In genomic region chr4:81369898-81370297, GRCh38 we compare ENCODE assay signal across 16 cellular contexts.
A peak's percentile ranks its signal among the peaks of the same experiment; 100 is the strongest.
DNase-seq lines count a peak whose midpoint lies in the region; ATAC-seq and TF ChIP-seq lines count a peak whose summit lies in the region.
"Had no signal": no experiment of that assay in that cellular context is flagged by ENCODE, and none has a peak within 500 bp of the region (broad histone marks: within the 10 kb centered on the region; RNA-seq: fewer than 3 reads in every experiment).

No MANE protein-coding gene starts in this region.

- H3K4me1 ChIP-seq in HEK293 (ENCODE audit: control insufficient read depth, insufficient read depth, low read length) (no peaks in the 10 kb centered on the region), PC-3 (ENCODE audit: insufficient read depth, low read length) (no peaks in the 10 kb centered on the region)
- H3K4me1 ChIP-seq: BLaER1 treated with 17β-estradiol and CSF1 and Interleukin-3, amounts not matched to agents 10 nM and 100 nM had no signal

- BruUV-seq in PC-3 (replicated peaks; lab: Mats Ljungman, UMichigan), result no TSS peak

- intact Hi-C loops in PC-3 (cut with micrococcal nuclease), result loop anchor here (5.0 kb wide), 3 partner anchors 288 to 1008 kb away; no protein-coding TSS in a partner anchor

- POLR2A ChIA-PET in HEK293 (lab: Yijun Ruan, JAX), result no interaction called here
- POLR2A ChIA-PET in PC-3 (lab: Charles Lee; ENCODE audit: unreplicated experiment), result no interaction called here

- no peaks in the 10 kb centered on the region for H3K27me3 ChIP-seq in PC-3 (ENCODE audit: low read length)
- H3K27me3 ChIP-seq: BLaER1 treated with 17β-estradiol and CSF1 and Interleukin-3, amounts not matched to agents 10 nM and 100 nM had no signal

- no peaks in the 10 kb centered on the region for H3F3A ChIP-seq in PC-3 (ENCODE audit: low read length, unreplicated experiment)

- no peaks in the 10 kb centered on the region for H3K36me3 ChIP-seq in HEK293 (ENCODE audit: control insufficient read depth in 2 of 2, insufficient read depth in 1 of 2, low read length in 2 of 2)
- H3K36me3 ChIP-seq in PC-3 (ENCODE audit: low read depth, low read length), result no peaks in the 10 kb centered on the region
- H3K36me3 ChIP-seq: BLaER1 treated with 17β-estradiol and CSF1 and Interleukin-3, amounts not matched to agents 10 nM and 100 nM had no signal

- no peak overlapping the region for H3K4me2 ChIP-seq in PC-3 (ENCODE audit: low read length)
- H3K4me2 ChIP-seq: BLaER1 treated with 17β-estradiol and CSF1 and Interleukin-3, amounts not matched to agents 10 nM and 100 nM had no signal

- no peaks in the 10 kb centered on the region for H3K9me3 ChIP-seq in HEK293 (ENCODE audit: control insufficient read depth, insufficient read depth, low read depth, low read length)
- H3K9me3 ChIP-seq in PC-3 (ENCODE audit: low read length), result no peaks in the 10 kb centered on the region
- H3K9me3 ChIP-seq: BLaER1 treated with 17β-estradiol and CSF1 and Interleukin-3, amounts not matched to agents 10 nM and 100 nM had no signal

- H3K27ac ChIP-seq in HEK293 (ENCODE audit: extremely low read depth, low read depth, low read length), result no peak overlapping the region
- no peak overlapping the region for H3K27ac ChIP-seq in PC-3 (ENCODE audit: low read length)
- H3K27ac ChIP-seq: BLaER1 treated with 17β-estradiol and CSF1 and Interleukin-3, amounts not matched to agents 10 nM and 100 nM had no signal

- H3K9ac ChIP-seq in PC-3 (ENCODE audit: low read length), result no peak overlapping the region
- H3K9ac ChIP-seq: BLaER1 treated with 17β-estradiol and CSF1 and Interleukin-3, amounts not matched to agents 10 nM and 100 nM had no signal

- ATAC-seq in PC-3, result 0 out of 2 replicates have a peak, but pooled peaks have one; percentile 29
- ATAC-seq in activated naive CD4-positive, alpha-beta T cell treated with anti-CD3 and anti-CD28 coated beads, Interleukin-2, amount 50 U/mL, for 72 hours, result no peak
- no peak for ATAC-seq in GM18907 (IDR thresholded peaks at IDR 0.05; ENCODE audit: unreplicated experiment)
- ATAC-seq: T-cell had no signal

- DNase-seq in AG09309 (ENCODE audit: low read depth) (no peak), PC-3 (peak; percentile 5), fibroblast of mammary gland (ENCODE audit: low read depth) (no peak), DMS153 treated with DMSO at 0.1 percent for 48 hours (lab: John Stamatoyannopoulos, UW; ENCODE audit: unreplicated experiment) (no peak)
- DNase-seq in activated naive CD4-positive, alpha-beta T cell treated with anti-CD3 and anti-CD28 coated beads, Interleukin-2, amount 50 U/mL, for 72 hours (ENCODE audit: low spot score in 2 of 2), result no peak
- DNase-seq in stimulated activated CD4-positive, alpha-beta T cell treated with anti-CD3 and anti-CD28 coated beads, Interleukin-4, amount 100 ng/mL, for 24 hours, result no peak
- DNase-seq: DMS153, H7, NCI-H1048, NCI-H187, NCI-H446, T-cell had no signal

- TF ChIP-seq CTCF in AG09309 (IDR thresholded peaks at IDR 0.05; ENCODE audit: control insufficient read depth, insufficient read depth, low read depth, low read length, missing control alignments) (peak; percentile 35), HEK293 (tag by site-specific recombination; IDR thresholded peaks at IDR 0.05) (no peak), PC-3 (conservative IDR thresholded peaks at IDR 0.05; ENCODE audit: low read depth, low read length) (peak; percentile 24; the same call in 1 of the 2 replicates), fibroblast of mammary gland (conservative IDR thresholded peaks at IDR 0.05; ENCODE audit: control insufficient read depth, insufficient read depth, low read depth, low read length) (peak; percentile 1)

- CTCF ChIA-PET in HEK293 (lab: Yijun Ruan, JAX), result no interaction called here
- CTCF ChIA-PET in PC-3 (lab: Charles Lee), result interaction anchor here (0.6 to 1.0 kb wide), 3 partner anchors 10 to 300 kb away, joined by 3 to 6 read pairs (median 4); no protein-coding TSS in a partner anchor

- H3K36me3 Mint-ChIP-seq in activated naive CD4-positive, alpha-beta T cell treated with anti-CD3 and anti-CD28 coated beads, Interleukin-2, amount 50 U/mL, for 72 hours, result no peaks in the 10 kb centered on the region
- H3K36me3 Mint-ChIP-seq: IgD-negative memory B cell, T-cell had no signal

- no peak overlapping the region for H2AFZ ChIP-seq in PC-3 (ENCODE audit: low read length)

- no peaks in the 10 kb centered on the region for H3K9me2 ChIP-seq in PC-3 (replicated peaks; ENCODE audit: low read length)

- peaks cover 0 to 5% of the 10 kb centered on the region in 2 donors for H3K9me3 Mint-ChIP-seq in activated naive CD4-positive, alpha-beta T cell treated with anti-CD3 and anti-CD28 coated beads, Interleukin-2, amount 50 U/mL, for 72 hours

- H4K20me1 ChIP-seq in PC-3 (ENCODE audit: low read length), result no peaks in the 10 kb centered on the region
- H4K20me1 ChIP-seq: BLaER1 treated with 17β-estradiol and CSF1 and Interleukin-3, amounts not matched to agents 10 nM and 100 nM had no signal

- no peak overlapping the region for H3K27ac Mint-ChIP-seq in activated naive CD4-positive, alpha-beta T cell treated with anti-CD3 and anti-CD28 coated beads, Interleukin-2, amount 50 U/mL, for 72 hours
- H3K27ac Mint-ChIP-seq: IgD-negative memory B cell, T-cell had no signal

- H3K4me3 ChIP-seq in AG09309 (ENCODE audit: control insufficient read depth, low read depth, low read length) (no peak overlapping the region), HEK293 (ENCODE audit: low read depth, low read length) (no peak overlapping the region), PC-3 (ENCODE audit: low read length) (no peak overlapping the region), fibroblast of mammary gland (ENCODE audit: control insufficient read depth, low read depth, low read length) (no peak overlapping the region)
- H3K4me3 ChIP-seq: BLaER1 treated with 17β-estradiol and CSF1 and Interleukin-3, amounts not matched to agents 10 nM and 100 nM had no signal

- no peaks in the 10 kb centered on the region for H3K79me2 ChIP-seq in PC-3 (ENCODE audit: low read length)

TF ChIP-seq in HEK293, 187 proteins besides CTCF, POLR2A, EP300 and RAD21:
- peak; percentile 15; the same call in 1 of the 2 replicates for TF ChIP-seq ZNF654 (tag by site-specific recombination; IDR thresholded peaks at IDR 0.05; ENCODE audit: low read depth)
- TF ChIP-seq WT1 (tag by site-specific recombination; IDR thresholded peaks at IDR 0.05), result no peak
